Comparison of ENCODE assay signal across 35 cellular contexts in the genomic region with DNA sequence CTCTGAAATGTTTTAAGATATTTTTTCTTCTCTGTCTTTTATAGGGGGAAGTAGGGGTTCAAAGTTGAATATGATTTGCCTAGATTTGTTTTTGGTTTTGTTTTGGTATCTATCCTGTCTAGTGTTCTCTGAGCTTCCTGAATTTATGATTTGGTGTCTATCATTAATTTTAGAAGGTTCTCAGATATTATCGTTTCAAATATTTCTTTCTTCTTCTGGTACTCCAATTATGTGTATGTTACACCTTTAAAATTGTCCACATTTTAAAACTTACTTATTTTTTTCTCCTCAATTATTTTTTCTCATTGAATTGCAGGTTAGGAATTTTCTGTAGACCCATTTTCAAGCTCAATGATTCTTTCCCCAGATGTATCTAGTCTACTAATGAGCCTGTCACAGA.
"Had no signal": no experiment of that assay in that cellular context is flagged by ENCODE, and none has a peak within 500 bp of the region (broad histone marks: within the 10 kb centered on the region; RNA-seq: fewer than 3 reads in every experiment).

No MANE protein-coding gene starts in this region.

- H3K9me3 ChIP-seq: MG63 had no signal

- H3K4me3 ChIP-seq: MG63 had no signal

- H3K36me3 ChIP-seq: MG63 had no signal

- H3K27me3 ChIP-seq: MG63 had no signal

- DNase-seq: Karpas-422, Kasumi-1, MG63, MM.1S, MV-4-11, NCI-H1048, NCI-H1092, NCI-H1092 treated with DMSO at 0.1 percent for 48 hours, NCI-H1105, NCI-H1105 treated with DMSO at 0.1 percent for 48 hours, NCI-H1417, NCI-H1417 treated with DMSO at 0.1 percent for 48 hours, NCI-H1436, NCI-H1436 treated with DMSO at 0.1 percent for 48 hours, NCI-H1694, NCI-H1694 treated with DMSO at 0.1 percent for 48 hours, NCI-H187, NCI-H187 treated with DMSO at 0.1 percent for 48 hours, NCI-H1930, NCI-H2029, NCI-H2029 treated with DMSO at 0.1 percent for 48 hours, NCI-H2081, NCI-H2081 treated with DMSO at 0.1 percent for 48 hours, NCI-H2107, NCI-H2171, NCI-H2171 treated with DMSO at 0.1 percent for 48 hours, NCI-H2227 treated with DMSO at 0.1 percent for 48 hours, NCI-H226, NCI-H345, NCI-H446, NCI-H446 treated with DMSO at 0.1 percent for 48 hours, NCI-H510A, NCI-H510A treated with DMSO at 0.1 percent for 48 hours, NCI-H524, NCI-H524 treated with DMSO at 0.1 percent for 48 hours had no signal
